Comparison of ENCODE assay signal across 21 cellular contexts in genomic region chr12:80211671-80212070, GRCh38.
"Had no signal": no experiment of that assay in that cellular context is flagged by ENCODE, and none has a peak within 500 bp of the region (broad histone marks: within the 10 kb centered on the region; RNA-seq: fewer than 3 reads in every experiment).

No MANE protein-coding gene starts in this region.

- H3K36me3 ChIP-seq: esophagus muscularis mucosa, neutrophil, ovary, suprapubic skin, thyroid gland, upper lobe of left lung, vagina had no signal

- H3K4me2 ChIP-seq: hepatocyte had no signal

- H3K36me3 Mint-ChIP-seq: natural killer cell treated with Interleukin-12 subunit alpha and Interleukin-12 subunit beta and Interleukin-15 and Interleukin-18, amount 100 ng/mL, for 72 hours; stimulated activated effector memory CD8-positive, alpha-beta T cell treated with anti-CD3 and anti-CD28 coated beads, Interleukin-12 subunit alpha, Interleukin-12 subunit beta, amount 100 ng/mL, for 72 hours had no signal

- H3K27me3 Mint-ChIP-seq: dendritic cell treated with granulocyte-macrophage colony-stimulating factor and Interleukin-4, amounts not matched to agents 40 ng/mL and 50 ng/mL, for 4 days had no signal

- H3K4me1 Mint-ChIP-seq: stimulated activated effector memory CD8-positive, alpha-beta T cell treated with anti-CD3 and anti-CD28 coated beads, Interleukin-12 subunit alpha, Interleukin-12 subunit beta, amount 100 ng/mL, for 72 hours had no signal

- DNase-seq: cerebellar nuclear complex; effector memory CD8-positive, alpha-beta T cell; foreskin keratinocyte; left colon; midbrain; ovary; right cardiac atrium; stimulated activated CD4-positive, alpha-beta T cell treated with anti-CD3 and anti-CD28 coated beads, Interleukin-4, amount 100 ng/mL, for 1 hour; stimulated activated CD8-positive, alpha-beta memory T cell treated with anti-CD3 and anti-CD28 coated beads, Interleukin-4, amount 100 ng/mL, for 48 hours; stimulated activated naive CD8-positive, alpha-beta T cell treated with anti-CD3 and anti-CD28 coated beads, Interleukin-15, Interleukin-2, amounts not matched to agents 100 U/mL and 50 U/mL, for 24 hours; thyroid gland; upper lobe of left lung had no signal

- H3K4me3 ChIP-seq: esophagus muscularis mucosa, hepatocyte, ovary, suprapubic skin, thyroid gland, upper lobe of left lung, vagina had no signal

- H3K9me3 ChIP-seq: esophagus muscularis mucosa, neutrophil, ovary, suprapubic skin, thyroid gland, upper lobe of left lung, vagina had no signal

- H3K27ac ChIP-seq: epithelial cell of prostate, esophagus muscularis mucosa, foreskin keratinocyte, hepatocyte, neutrophil, ovary, suprapubic skin, thyroid gland, upper lobe of left lung, vagina had no signal

- ATAC-seq: effector memory CD8-positive, alpha-beta T cell; foreskin keratinocyte; left colon; natural killer cell treated with Interleukin-12 subunit alpha and Interleukin-12 subunit beta and Interleukin-15 and Interleukin-18, amount 100 ng/mL, for 72 hours; right cardiac atrium; stimulated activated effector memory CD8-positive, alpha-beta T cell treated with anti-CD3 and anti-CD28 coated beads, Interleukin-12 subunit alpha, Interleukin-12 subunit beta, amount 100 ng/mL, for 72 hours; stimulated activated naive CD8-positive, alpha-beta T cell treated with anti-CD3 and anti-CD28 coated beads, Interleukin-15, Interleukin-2, amounts not matched to agents 100 U/mL and 50 U/mL, for 24 hours had no signal

- H3K27ac Mint-ChIP-seq: dendritic cell treated with granulocyte-macrophage colony-stimulating factor and Interleukin-4, amounts not matched to agents 40 ng/mL and 50 ng/mL, for 4 days; effector memory CD8-positive, alpha-beta T cell; natural killer cell treated with Interleukin-12 subunit alpha and Interleukin-12 subunit beta and Interleukin-15 and Interleukin-18, amount 100 ng/mL, for 72 hours; stimulated activated effector memory CD8-positive, alpha-beta T cell treated with anti-CD3 and anti-CD28 coated beads, Interleukin-12 subunit alpha, Interleukin-12 subunit beta, amount 100 ng/mL, for 72 hours had no signal

- H3K9me3 Mint-ChIP-seq: dendritic cell treated with granulocyte-macrophage colony-stimulating factor and Interleukin-4, amounts not matched to agents 40 ng/mL and 50 ng/mL, for 4 days; effector memory CD8-positive, alpha-beta T cell; natural killer cell treated with Interleukin-12 subunit alpha and Interleukin-12 subunit beta and Interleukin-15 and Interleukin-18, amount 100 ng/mL, for 72 hours; stimulated activated effector memory CD8-positive, alpha-beta T cell treated with anti-CD3 and anti-CD28 coated beads, Interleukin-12 subunit alpha, Interleukin-12 subunit beta, amount 100 ng/mL, for 72 hours had no signal

- H3K27me3 ChIP-seq: esophagus muscularis mucosa, foreskin keratinocyte, hepatocyte, neutrophil, ovary, suprapubic skin, thyroid gland, upper lobe of left lung, vagina had no signal

- H3K4me1 ChIP-seq: foreskin keratinocyte, suprapubic skin, thyroid gland, vagina had no signal

- H2AFZ ChIP-seq: hepatocyte had no signal

- H3K79me2 ChIP-seq: hepatocyte had no signal

- H3K4me3 Mint-ChIP-seq: dendritic cell treated with granulocyte-macrophage colony-stimulating factor and Interleukin-4, amounts not matched to agents 40 ng/mL and 50 ng/mL, for 4 days; effector memory CD8-positive, alpha-beta T cell; natural killer cell treated with Interleukin-12 subunit alpha and Interleukin-12 subunit beta and Interleukin-15 and Interleukin-18, amount 100 ng/mL, for 72 hours; stimulated activated effector memory CD8-positive, alpha-beta T cell treated with anti-CD3 and anti-CD28 coated beads, Interleukin-12 subunit alpha, Interleukin-12 subunit beta, amount 100 ng/mL, for 72 hours had no signal
